1 cellular context compared by ENCODE assay signal in the genomic region with DNA sequence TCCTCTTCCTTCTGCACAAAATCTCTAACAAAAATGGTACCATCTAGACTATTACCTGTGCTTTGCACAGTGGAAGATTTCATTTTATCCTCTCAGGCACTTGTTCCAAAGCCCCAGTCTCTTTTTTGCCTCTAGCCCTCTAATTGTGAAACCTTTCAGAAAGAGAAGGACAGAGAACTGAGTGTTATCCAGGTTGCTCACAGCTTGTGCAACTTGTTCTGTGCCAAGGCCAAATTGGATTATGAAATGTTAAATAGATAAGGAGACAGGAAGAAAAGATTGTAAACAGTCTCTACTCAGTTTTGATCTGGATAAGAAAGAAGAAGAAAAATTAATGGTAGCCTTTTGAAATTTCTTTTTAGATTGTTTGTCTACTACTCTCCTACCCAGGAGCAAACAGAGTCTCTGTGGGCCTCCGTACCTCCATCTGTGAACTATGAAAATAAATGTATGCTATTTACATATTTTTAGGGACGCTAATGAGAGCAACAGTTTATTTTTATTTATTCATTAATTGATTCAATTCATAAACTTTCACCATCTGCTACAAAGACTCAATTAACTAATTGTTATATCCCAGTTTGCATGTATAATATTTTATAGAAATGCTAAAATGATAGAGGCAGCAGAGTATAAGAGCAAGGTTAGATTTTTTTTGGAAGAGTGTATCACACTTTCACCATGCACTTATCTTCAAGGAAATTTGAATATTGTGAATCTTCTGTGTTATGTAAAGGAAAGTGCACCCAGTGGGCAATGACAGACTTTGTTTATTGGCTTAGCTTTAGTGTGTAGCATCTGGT.
TF ChIP-seq lines count a peak whose summit lies in the region.

No MANE protein-coding gene starts in this region.

TF ChIP-seq in HepG2, 621 proteins besides CTCF, POLR2A, EP300 and RAD21 (continued from another document and continues in another):
- TF ChIP-seq, protein P1, sequence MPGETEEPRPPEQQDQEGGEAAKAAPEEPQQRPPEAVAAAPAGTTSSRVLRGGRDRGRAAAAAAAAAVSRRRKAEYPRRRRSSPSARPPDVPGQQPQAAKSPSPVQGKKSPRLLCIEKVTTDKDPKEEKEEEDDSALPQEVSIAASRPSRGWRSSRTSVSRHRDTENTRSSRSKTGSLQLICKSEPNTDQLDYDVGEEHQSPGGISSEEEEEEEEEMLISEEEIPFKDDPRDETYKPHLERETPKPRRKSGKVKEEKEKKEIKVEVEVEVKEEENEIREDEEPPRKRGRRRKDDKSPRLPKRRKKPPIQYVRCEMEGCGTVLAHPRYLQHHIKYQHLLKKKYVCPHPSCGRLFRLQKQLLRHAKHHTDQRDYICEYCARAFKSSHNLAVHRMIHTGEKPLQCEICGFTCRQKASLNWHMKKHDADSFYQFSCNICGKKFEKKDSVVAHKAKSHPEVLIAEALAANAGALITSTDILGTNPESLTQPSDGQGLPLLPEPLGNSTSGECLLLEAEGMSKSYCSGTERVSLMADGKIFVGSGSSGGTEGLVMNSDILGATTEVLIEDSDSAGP (CRISPR knock-in tag; IDR thresholded peaks at IDR 0.05; ENCODE audit: borderline replicate concordance) = no peak
- TF ChIP-seq ZNF264 (CRISPR knock-in tag; IDR thresholded peaks at IDR 0.05) = peak; percentile 41; the same call in 1 of the 2 replicates
- TF ChIP-seq KAT8 (CRISPR knock-in tag; IDR thresholded peaks at IDR 0.05) = peak; percentile 77; the same call in 1 of the 2 replicates
- peak; percentile 41; the same call in 1 of the 2 replicates for TF ChIP-seq ELF3 (CRISPR knock-in tag; IDR thresholded peaks at IDR 0.05)
- 0 out of 2 replicates have a peak, but pooled peaks have one; percentile 53 for TF ChIP-seq MBD4 (IDR thresholded peaks at IDR 0.05; ENCODE audit: borderline replicate concordance, low read length)
- TF ChIP-seq SAP130 (CRISPR knock-in tag; IDR thresholded peaks at IDR 0.05; ENCODE audit: low read depth) = peak; percentile 57
- TF ChIP-seq, protein P2, sequence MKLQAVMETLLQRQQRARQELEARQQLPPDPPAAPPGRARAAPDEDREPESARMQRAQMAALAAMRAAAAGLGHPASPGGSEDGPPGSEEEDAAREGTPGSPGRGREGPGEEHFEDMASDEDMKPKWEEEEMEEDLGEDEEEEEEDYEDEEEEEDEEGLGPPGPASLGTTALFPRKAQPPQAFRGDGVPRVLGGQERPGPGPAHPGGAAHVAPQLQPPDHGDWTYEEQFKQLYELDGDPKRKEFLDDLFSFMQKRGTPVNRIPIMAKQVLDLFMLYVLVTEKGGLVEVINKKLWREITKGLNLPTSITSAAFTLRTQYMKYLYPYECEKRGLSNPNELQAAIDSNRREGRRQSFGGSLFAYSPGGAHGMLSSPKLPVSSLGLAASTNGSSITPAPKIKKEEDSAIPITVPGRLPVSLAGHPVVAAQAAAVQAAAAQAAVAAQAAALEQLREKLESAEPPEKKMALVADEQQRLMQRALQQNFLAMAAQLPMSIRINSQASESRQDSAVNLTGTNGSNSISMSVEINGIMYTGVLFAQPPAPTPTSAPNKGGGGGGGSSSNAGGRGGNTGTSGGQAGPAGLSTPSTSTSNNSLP (IDR thresholded peaks at IDR 0.05; ENCODE audit: low read depth, low read length) = peak; percentile 82
- no peak for TF ChIP-seq MXI1 (IDR thresholded peaks at IDR 0.05; ENCODE audit: borderline replicate concordance, low read depth, low read length)
- TF ChIP-seq, protein P3, sequence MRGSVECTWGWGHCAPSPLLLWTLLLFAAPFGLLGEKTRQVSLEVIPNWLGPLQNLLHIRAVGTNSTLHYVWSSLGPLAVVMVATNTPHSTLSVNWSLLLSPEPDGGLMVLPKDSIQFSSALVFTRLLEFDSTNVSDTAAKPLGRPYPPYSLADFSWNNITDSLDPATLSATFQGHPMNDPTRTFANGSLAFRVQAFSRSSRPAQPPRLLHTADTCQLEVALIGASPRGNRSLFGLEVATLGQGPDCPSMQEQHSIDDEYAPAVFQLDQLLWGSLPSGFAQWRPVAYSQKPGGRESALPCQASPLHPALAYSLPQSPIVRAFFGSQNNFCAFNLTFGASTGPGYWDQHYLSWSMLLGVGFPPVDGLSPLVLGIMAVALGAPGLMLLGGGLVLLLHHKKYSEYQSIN (CRISPR knock-in tag; IDR thresholded peaks at IDR 0.05; ENCODE audit: borderline replicate concordance) = no peak
- no peak for TF ChIP-seq FOXP1 (IDR thresholded peaks at IDR 0.05)
- peak; percentile 83 for TF ChIP-seq FOXP1 (CRISPR knock-in tag; IDR thresholded peaks at IDR 0.05)
- TF ChIP-seq ZNF432 (CRISPR knock-in tag; IDR thresholded peaks at IDR 0.05; ENCODE audit: borderline replicate concordance) = no peak
- TF ChIP-seq, protein P4, sequence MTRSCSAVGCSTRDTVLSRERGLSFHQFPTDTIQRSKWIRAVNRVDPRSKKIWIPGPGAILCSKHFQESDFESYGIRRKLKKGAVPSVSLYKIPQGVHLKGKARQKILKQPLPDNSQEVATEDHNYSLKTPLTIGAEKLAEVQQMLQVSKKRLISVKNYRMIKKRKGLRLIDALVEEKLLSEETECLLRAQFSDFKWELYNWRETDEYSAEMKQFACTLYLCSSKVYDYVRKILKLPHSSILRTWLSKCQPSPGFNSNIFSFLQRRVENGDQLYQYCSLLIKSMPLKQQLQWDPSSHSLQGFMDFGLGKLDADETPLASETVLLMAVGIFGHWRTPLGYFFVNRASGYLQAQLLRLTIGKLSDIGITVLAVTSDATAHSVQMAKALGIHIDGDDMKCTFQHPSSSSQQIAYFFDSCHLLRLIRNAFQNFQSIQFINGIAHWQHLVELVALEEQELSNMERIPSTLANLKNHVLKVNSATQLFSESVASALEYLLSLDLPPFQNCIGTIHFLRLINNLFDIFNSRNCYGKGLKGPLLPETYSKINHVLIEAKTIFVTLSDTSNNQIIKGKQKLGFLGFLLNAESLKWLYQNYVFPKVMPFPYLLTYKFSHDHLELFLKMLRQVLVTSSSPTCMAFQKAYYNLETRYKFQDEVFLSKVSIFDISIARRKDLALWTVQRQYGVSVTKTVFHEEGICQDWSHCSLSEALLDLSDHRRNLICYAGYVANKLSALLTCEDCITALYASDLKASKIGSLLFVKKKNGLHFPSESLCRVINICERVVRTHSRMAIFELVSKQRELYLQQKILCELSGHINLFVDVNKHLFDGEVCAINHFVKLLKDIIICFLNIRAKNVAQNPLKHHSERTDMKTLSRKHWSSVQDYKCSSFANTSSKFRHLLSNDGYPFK (CRISPR knock-in tag; IDR thresholded peaks at IDR 0.05; ENCODE audit: borderline replicate concordance) = no peak
- TF ChIP-seq CC2D1A (CRISPR knock-in tag; IDR thresholded peaks at IDR 0.05) = no peak
- peak; percentile 97 for TF ChIP-seq NCOA2 (CRISPR knock-in tag; IDR thresholded peaks at IDR 0.05)
- no peak for TF ChIP-seq PTBP1 (IDR thresholded peaks at IDR 0.05; ENCODE audit: low read depth, low read length, poor library complexity, severe bottlenecking)
- TF ChIP-seq, protein P5, sequence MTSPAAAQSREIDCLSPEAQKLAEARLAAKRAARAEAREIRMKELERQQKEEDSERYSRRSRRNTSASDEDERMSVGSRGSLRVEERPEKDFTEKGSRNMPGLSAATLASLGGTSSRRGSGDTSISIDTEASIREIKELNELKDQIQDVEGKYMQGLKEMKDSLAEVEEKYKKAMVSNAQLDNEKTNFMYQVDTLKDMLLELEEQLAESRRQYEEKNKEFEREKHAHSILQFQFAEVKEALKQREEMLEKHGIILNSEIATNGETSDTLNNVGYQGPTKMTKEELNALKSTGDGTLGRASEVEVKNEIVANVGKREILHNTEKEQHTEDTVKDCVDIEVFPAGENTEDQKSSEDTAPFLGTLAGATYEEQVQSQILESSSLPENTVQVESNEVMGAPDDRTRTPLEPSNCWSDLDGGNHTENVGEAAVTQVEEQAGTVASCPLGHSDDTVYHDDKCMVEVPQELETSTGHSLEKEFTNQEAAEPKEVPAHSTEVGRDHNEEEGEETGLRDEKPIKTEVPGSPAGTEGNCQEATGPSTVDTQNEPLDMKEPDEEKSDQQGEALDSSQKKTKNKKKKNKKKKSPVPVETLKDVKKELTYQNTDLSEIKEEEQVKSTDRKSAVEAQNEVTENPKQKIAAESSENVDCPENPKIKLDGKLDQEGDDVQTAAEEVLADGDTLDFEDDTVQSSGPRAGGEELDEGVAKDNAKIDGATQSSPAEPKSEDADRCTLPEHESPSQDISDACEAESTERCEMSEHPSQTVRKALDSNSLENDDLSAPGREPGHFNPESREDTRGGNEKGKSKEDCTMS (CRISPR knock-in tag; conservative IDR thresholded peaks at IDR 0.05) = no peak
- peak; percentile 40; the same call in 1 of the 2 replicates for TF ChIP-seq SMC3 (IDR thresholded peaks at IDR 0.05; ENCODE audit: low read length)
- TF ChIP-seq ZNF792 (CRISPR knock-in tag; IDR thresholded peaks at IDR 0.05) = 0 out of 2 replicates have a peak, but pooled peaks have one; percentile 31
- peak; percentile 95 for TF ChIP-seq ZSCAN9 (CRISPR knock-in tag; IDR thresholded peaks at IDR 0.05; ENCODE audit: borderline replicate concordance)
- TF ChIP-seq, protein P6, sequence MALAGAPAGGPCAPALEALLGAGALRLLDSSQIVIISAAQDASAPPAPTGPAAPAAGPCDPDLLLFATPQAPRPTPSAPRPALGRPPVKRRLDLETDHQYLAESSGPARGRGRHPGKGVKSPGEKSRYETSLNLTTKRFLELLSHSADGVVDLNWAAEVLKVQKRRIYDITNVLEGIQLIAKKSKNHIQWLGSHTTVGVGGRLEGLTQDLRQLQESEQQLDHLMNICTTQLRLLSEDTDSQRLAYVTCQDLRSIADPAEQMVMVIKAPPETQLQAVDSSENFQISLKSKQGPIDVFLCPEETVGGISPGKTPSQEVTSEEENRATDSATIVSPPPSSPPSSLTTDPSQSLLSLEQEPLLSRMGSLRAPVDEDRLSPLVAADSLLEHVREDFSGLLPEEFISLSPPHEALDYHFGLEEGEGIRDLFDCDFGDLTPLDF (CRISPR knock-in tag; IDR thresholded peaks at IDR 0.05) = no peak
- 0 out of 2 replicates have a peak, but pooled peaks have one; percentile 45 for TF ChIP-seq ZBTB7B (CRISPR knock-in tag; IDR thresholded peaks at IDR 0.05)
- TF ChIP-seq ZFP90 (CRISPR knock-in tag; IDR thresholded peaks at IDR 0.05; ENCODE audit: borderline replicate concordance) = no peak
- TF ChIP-seq HNRNPUL1 (IDR thresholded peaks at IDR 0.05; ENCODE audit: low read depth, low read length) = no peak
- no peak for TF ChIP-seq KDM5A (IDR thresholded peaks at IDR 0.05; ENCODE audit: borderline replicate concordance, low read length)
- TF ChIP-seq GABPB1 (CRISPR knock-in tag; IDR thresholded peaks at IDR 0.05) = no peak
- peak; percentile 83 for TF ChIP-seq HNF4A (CRISPR knock-in tag; IDR thresholded peaks at IDR 0.05)
- peak; percentile 99 for TF ChIP-seq CEBPB (IDR thresholded peaks at IDR 0.05; ENCODE audit: borderline replicate concordance, low read depth, low read length)
- TF ChIP-seq FOSL2 (CRISPR knock-in tag; IDR thresholded peaks at IDR 0.05) = peak; percentile 63
- TF ChIP-seq, protein P7, sequence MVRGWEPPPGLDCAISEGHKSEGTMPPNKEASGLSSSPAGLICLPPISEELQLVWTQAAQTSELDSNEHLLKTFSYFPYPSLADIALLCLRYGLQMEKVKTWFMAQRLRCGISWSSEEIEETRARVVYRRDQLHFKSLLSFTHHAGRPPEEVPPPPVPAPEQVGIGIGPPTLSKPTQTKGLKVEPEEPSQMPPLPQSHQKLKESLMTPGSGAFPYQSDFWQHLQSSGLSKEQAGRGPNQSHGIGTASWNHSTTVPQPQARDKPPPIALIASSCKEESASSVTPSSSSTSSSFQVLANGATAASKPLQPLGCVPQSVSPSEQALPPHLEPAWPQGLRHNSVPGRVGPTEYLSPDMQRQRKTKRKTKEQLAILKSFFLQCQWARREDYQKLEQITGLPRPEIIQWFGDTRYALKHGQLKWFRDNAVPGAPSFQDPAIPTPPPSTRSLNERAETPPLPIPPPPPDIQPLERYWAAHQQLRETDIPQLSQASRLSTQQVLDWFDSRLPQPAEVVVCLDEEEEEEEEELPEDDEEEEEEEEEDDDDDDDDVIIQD (CRISPR knock-in tag; IDR thresholded peaks at IDR 0.05; ENCODE audit: low read depth) = 0 out of 2 replicates have a peak, but pooled peaks have one; percentile 36
- TF ChIP-seq, protein P8, sequence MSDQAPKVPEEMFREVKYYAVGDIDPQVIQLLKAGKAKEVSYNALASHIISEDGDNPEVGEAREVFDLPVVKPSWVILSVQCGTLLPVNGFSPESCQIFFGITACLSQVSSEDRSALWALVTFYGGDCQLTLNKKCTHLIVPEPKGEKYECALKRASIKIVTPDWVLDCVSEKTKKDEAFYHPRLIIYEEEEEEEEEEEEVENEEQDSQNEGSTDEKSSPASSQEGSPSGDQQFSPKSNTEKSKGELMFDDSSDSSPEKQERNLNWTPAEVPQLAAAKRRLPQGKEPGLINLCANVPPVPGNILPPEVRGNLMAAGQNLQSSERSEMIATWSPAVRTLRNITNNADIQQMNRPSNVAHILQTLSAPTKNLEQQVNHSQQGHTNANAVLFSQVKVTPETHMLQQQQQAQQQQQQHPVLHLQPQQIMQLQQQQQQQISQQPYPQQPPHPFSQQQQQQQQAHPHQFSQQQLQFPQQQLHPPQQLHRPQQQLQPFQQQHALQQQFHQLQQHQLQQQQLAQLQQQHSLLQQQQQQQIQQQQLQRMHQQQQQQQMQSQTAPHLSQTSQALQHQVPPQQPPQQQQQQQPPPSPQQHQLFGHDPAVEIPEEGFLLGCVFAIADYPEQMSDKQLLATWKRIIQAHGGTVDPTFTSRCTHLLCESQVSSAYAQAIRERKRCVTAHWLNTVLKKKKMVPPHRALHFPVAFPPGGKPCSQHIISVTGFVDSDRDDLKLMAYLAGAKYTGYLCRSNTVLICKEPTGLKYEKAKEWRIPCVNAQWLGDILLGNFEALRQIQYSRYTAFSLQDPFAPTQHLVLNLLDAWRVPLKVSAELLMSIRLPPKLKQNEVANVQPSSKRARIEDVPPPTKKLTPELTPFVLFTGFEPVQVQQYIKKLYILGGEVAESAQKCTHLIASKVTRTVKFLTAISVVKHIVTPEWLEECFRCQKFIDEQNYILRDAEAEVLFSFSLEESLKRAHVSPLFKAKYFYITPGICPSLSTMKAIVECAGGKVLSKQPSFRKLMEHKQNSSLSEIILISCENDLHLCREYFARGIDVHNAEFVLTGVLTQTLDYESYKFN (CRISPR knock-in tag; conservative IDR thresholded peaks at IDR 0.05) = peak; percentile 78
- peak; percentile 46; the same call in 1 of the 2 replicates for TF ChIP-seq PHF8 (CRISPR knock-in tag; IDR thresholded peaks at IDR 0.05)
- TF ChIP-seq, protein P9, sequence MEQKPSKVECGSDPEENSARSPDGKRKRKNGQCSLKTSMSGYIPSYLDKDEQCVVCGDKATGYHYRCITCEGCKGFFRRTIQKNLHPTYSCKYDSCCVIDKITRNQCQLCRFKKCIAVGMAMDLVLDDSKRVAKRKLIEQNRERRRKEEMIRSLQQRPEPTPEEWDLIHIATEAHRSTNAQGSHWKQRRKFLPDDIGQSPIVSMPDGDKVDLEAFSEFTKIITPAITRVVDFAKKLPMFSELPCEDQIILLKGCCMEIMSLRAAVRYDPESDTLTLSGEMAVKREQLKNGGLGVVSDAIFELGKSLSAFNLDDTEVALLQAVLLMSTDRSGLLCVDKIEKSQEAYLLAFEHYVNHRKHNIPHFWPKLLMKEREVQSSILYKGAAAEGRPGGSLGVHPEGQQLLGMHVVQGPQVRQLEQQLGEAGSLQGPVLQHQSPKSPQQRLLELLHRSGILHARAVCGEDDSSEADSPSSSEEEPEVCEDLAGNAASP (CRISPR knock-in tag; IDR thresholded peaks at IDR 0.05; ENCODE audit: borderline replicate concordance) = peak; percentile 73; the same call in 1 of the 2 replicates
- TF ChIP-seq TRIM24 (CRISPR knock-in tag; IDR thresholded peaks at IDR 0.05) = peak; percentile 49; the same call in 1 of the 2 replicates
